26 cellular contexts compared by ENCODE assay signal in genomic region chr12:115798309-115798917, GRCh38.
"Had no signal": no experiment of that assay in that cellular context is flagged by ENCODE, and none has a peak within 500 bp of the region (broad histone marks: within the 10 kb centered on the region; RNA-seq: fewer than 3 reads in every experiment).

No MANE protein-coding gene starts in this region.

- H3K9me3 ChIP-seq: left lung, stomach, tibial artery, upper lobe of right lung had no signal

- H3K36me3 Mint-ChIP-seq: activated naive CD8-positive, alpha-beta T cell treated with anti-CD3 and anti-CD28 coated beads, Interleukin-2, amount 10 ng/mL, durations not matched to agents 7 days and 5 days; natural killer cell; neural progenitor cell; stimulated activated naive B cell treated with anti-CD40 and anti-IgM and Interleukin-4, amounts not matched to agents 10 μg/mL and 1 μg/mL and 100 μg/mL, for 72 hours had no signal

- H3K27me3 ChIP-seq: brain microvascular endothelial cell, left lung, neural progenitor cell, stomach, tibial artery, upper lobe of right lung had no signal

- H2AFZ ChIP-seq: neural progenitor cell, parathyroid adenoma had no signal

- H3K27ac ChIP-seq: brain microvascular endothelial cell, coronary artery, dorsolateral prefrontal cortex, left lung, neural progenitor cell, parathyroid adenoma, stomach, tibial artery, upper lobe of right lung, VCaP had no signal

- ATAC-seq: left lung; natural killer cell; right cardiac atrium; stimulated activated naive B cell treated with anti-CD40 and anti-IgM and Interleukin-4, amounts not matched to agents 10 μg/mL and 1 μg/mL and 100 μg/mL, for 72 hours; upper lobe of right lung had no signal

- H3K4me1 ChIP-seq: left lung, neural progenitor cell, parathyroid adenoma, stomach, tibial artery, upper lobe of right lung had no signal

- H3K9me3 Mint-ChIP-seq: activated naive CD4-positive, alpha-beta T cell treated with anti-CD3 and anti-CD28 coated beads for 36 hours; neural progenitor cell had no signal

- H3K4me3 ChIP-seq: coronary artery, dorsolateral prefrontal cortex, left lung, lung, neural progenitor cell, stomach, tibial artery, upper lobe of right lung had no signal

- H3K79me2 ChIP-seq: parathyroid adenoma had no signal

- H3K4me2 ChIP-seq: neural progenitor cell had no signal

- H3K4me1 Mint-ChIP-seq: activated naive CD8-positive, alpha-beta T cell treated with anti-CD3 and anti-CD28 coated beads, Interleukin-2, amount 10 ng/mL, durations not matched to agents 7 days and 5 days; natural killer cell; stimulated activated naive B cell treated with anti-CD40 and anti-IgM and Interleukin-4, amounts not matched to agents 10 μg/mL and 1 μg/mL and 100 μg/mL, for 72 hours had no signal

- H3K9ac ChIP-seq: neural progenitor cell, parathyroid adenoma had no signal

- H3K27ac Mint-ChIP-seq: activated naive CD4-positive, alpha-beta T cell treated with anti-CD3 and anti-CD28 coated beads for 36 hours; activated naive CD8-positive, alpha-beta T cell treated with anti-CD3 and anti-CD28 coated beads, Interleukin-2, amount 10 ng/mL, durations not matched to agents 7 days and 5 days; natural killer cell; neural progenitor cell; stimulated activated naive B cell treated with anti-CD40 and anti-IgM and Interleukin-4, amounts not matched to agents 10 μg/mL and 1 μg/mL and 100 μg/mL, for 72 hours had no signal

- H3K4me3 Mint-ChIP-seq: activated naive CD4-positive, alpha-beta T cell treated with anti-CD3 and anti-CD28 coated beads for 36 hours; activated naive CD8-positive, alpha-beta T cell treated with anti-CD3 and anti-CD28 coated beads, Interleukin-2, amount 10 ng/mL, durations not matched to agents 7 days and 5 days; natural killer cell; neural progenitor cell; stimulated activated naive B cell treated with anti-CD40 and anti-IgM and Interleukin-4, amounts not matched to agents 10 μg/mL and 1 μg/mL and 100 μg/mL, for 72 hours had no signal

- H3K36me3 ChIP-seq: brain microvascular endothelial cell, left lung, neural progenitor cell, stomach, tibial artery, upper lobe of right lung had no signal

- DNase-seq: activated CD4-positive, alpha-beta T cell treated with anti-CD3 and anti-CD28 coated beads for 4 hours; activated CD4-positive, alpha-beta T cell treated with anti-CD3 and anti-CD28 coated beads, Interleukin-2, amount 50 U/mL, for 4 hours; activated CD8-positive, alpha-beta memory T cell treated with anti-CD3 and anti-CD28 coated beads for 24 hours; activated effector memory CD4-positive, alpha-beta T cell treated with anti-CD3 and anti-CD28 coated beads, Interleukin-2, amount 50 U/mL, for 16 hours; activated naive CD4-positive, alpha-beta T cell treated with anti-CD3 and anti-CD28 coated beads for 36 hours; activated naive CD8-positive, alpha-beta T cell treated with anti-CD3 and anti-CD28 coated beads, Interleukin-2, amount 10 ng/mL, durations not matched to agents 7 days and 5 days; amniotic stem cell; brain microvascular endothelial cell; dorsolateral prefrontal cortex; effector memory CD4-positive, alpha-beta T cell; left lung; mesendoderm; natural killer cell; occipital lobe; right cardiac atrium; stimulated activated CD4-positive, alpha-beta T cell treated with anti-CD3 and anti-CD28 coated beads, Interleukin-15, amount 100 ng/mL, for 24 hours; stimulated activated CD4-positive, alpha-beta T cell treated with anti-CD3 and anti-CD28 coated beads, Interleukin-2, amount 100 ng/mL, for 24 hours; stimulated activated naive B cell treated with anti-CD40 and anti-IgM and Interleukin-4, amounts not matched to agents 10 μg/mL and 1 μg/mL and 100 μg/mL, for 72 hours; stomach; tibial artery; upper lobe of right lung had no signal

- H3K27me3 Mint-ChIP-seq: activated naive CD8-positive, alpha-beta T cell treated with anti-CD3 and anti-CD28 coated beads, Interleukin-2, amount 10 ng/mL, durations not matched to agents 7 days and 5 days had no signal
